Comparison of ENCODE assay signal across 1 cellular context in the genomic region with DNA sequence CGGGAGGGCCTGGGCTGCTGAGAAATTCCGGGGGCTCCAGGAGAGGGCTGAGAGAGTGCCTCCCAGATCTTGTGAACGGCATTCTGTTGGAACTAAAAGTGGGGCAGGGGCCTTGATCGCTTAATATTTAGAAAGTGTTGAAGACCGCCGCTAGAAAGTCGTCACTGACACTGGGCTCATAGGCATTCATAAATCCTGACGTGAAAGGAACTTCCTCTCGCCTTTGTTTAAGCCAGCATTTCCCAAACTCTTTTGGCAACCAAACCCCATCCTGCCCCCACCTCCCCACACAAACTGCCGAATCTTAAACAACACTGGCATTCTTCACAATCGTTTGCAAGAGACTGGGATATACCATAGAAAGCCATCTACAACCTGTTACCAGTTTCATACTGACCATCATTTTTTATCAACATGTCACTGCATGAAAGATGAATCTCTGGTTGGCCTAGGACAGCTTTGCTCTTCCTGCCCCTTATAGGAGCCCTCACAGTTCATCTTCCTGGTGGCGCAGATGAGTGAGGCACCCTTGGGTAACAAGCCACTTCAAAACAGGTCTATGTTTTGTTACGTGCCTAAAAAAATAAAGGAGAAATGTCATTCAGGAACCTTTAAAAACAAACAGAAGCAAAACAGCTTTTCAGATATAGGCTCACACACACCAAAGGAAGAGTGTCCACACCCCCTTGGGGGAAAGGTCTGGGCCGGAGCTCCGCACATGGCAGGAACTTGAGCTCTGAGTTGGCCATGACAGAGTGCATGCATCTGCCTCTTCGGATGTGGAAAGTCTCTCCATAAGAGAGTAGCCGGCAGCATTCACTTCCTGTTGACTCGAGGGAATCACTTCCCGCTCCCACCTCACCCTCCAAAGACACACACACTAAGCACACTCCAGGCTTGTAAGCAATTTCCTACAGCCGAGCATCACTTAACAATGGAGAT.
TF ChIP-seq lines count a peak whose summit lies in the region.

No MANE protein-coding gene starts in this region.

TF ChIP-seq in GM12878, 131 proteins besides CTCF, POLR2A, EP300 and RAD21:
- TF ChIP-seq, protein P1, sequence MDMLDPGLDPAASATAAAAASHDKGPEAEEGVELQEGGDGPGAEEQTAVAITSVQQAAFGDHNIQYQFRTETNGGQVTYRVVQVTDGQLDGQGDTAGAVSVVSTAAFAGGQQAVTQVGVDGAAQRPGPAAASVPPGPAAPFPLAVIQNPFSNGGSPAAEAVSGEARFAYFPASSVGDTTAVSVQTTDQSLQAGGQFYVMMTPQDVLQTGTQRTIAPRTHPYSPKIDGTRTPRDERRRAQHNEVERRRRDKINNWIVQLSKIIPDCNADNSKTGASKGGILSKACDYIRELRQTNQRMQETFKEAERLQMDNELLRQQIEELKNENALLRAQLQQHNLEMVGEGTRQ (IDR thresholded peaks at IDR 0.05; ENCODE audit: borderline replicate concordance, low read depth, low read length): no peak
- peak; percentile 3 for TF ChIP-seq MEF2B (IDR thresholded peaks at IDR 0.05; ENCODE audit: partially characterized antibody, poor library complexity, severe bottlenecking)
